9 cellular contexts compared by ENCODE assay signal in genomic region chr11:130522284-130522961, GRCh38.
DNase-seq lines count a peak whose midpoint lies in the region; ATAC-seq and TF ChIP-seq lines count a peak whose summit lies in the region.
"Had no signal": no experiment of that assay in that cellular context is flagged by ENCODE, and none has a peak within 500 bp of the region (broad histone marks: within the 10 kb centered on the region; RNA-seq: fewer than 3 reads in every experiment).

No MANE protein-coding gene starts in this region.

- H3K9me3 ChIP-seq in MM.1S (replicated peaks; ENCODE audit: insufficient read depth, low read length): no peaks in the 10 kb centered on the region

- H3K4me3 ChIP-seq in astrocyte of the spinal cord (ENCODE audit: low read depth, low read length) (no peak overlapping the region), MM.1S (ENCODE audit: low read length) (no peak overlapping the region)

- H3K27me3 ChIP-seq in MM.1S (replicated peaks; ENCODE audit: insufficient read depth, low read length): no peaks in the 10 kb centered on the region

- no peak for ATAC-seq in activated CD4-positive, CD25-positive, alpha-beta regulatory T cell treated with anti-CD3 and anti-CD28 coated beads, Interleukin-2, amount 50 U/mL, for 24 hours
- no peak for ATAC-seq in stimulated activated naive B cell treated with anti-CD40 and anti-IgM and Interleukin-4, amounts not matched to agents 10 μg/mL and 1 μg/mL and 100 μg/mL, for 72 hours (replicated peaks)
- ATAC-seq in GM21447 (IDR thresholded peaks at IDR 0.05; ENCODE audit: unreplicated experiment): no peak

- H3K36me3 Mint-ChIP-seq in HFFc6 (ENCODE audit: low read depth): no peaks in the 10 kb centered on the region
- H3K36me3 Mint-ChIP-seq in stimulated activated naive B cell treated with anti-CD40 and anti-IgM and Interleukin-4, amounts not matched to agents 10 μg/mL and 1 μg/mL and 100 μg/mL, for 72 hours: peaks cover 0 to 1% of the 10 kb centered on the region in 2 donors

- H3K79me2 ChIP-seq in MM.1S (ENCODE audit: low read length): no peaks in the 10 kb centered on the region

- H3K27ac Mint-ChIP-seq in HFFc6: peak overlapping the region; percentile 81
- no peak overlapping the region for H3K27ac Mint-ChIP-seq in stimulated activated naive B cell treated with anti-CD40 and anti-IgM and Interleukin-4, amounts not matched to agents 10 μg/mL and 1 μg/mL and 100 μg/mL, for 72 hours
- H3K27ac Mint-ChIP-seq: IgD-negative memory B cell had no signal

- H3K4me3 Mint-ChIP-seq in HFFc6: peak overlapping the region; percentile 40; the same call in 1 of the 2 replicates
- H3K4me3 Mint-ChIP-seq in stimulated activated naive B cell treated with anti-CD40 and anti-IgM and Interleukin-4, amounts not matched to agents 10 μg/mL and 1 μg/mL and 100 μg/mL, for 72 hours: no peak overlapping the region
- H3K4me3 Mint-ChIP-seq: IgD-negative memory B cell had no signal

- H4K20me1 ChIP-seq in MM.1S (ENCODE audit: insufficient read depth, low read length): no peaks in the 10 kb centered on the region

- no peak overlapping the region for H3K4me2 ChIP-seq in MM.1S (ENCODE audit: low read depth, low read length)

- no peaks in the 10 kb centered on the region for H3K4me1 ChIP-seq in MM.1S (ENCODE audit: low read length)

- no peaks in the 10 kb centered on the region for H3K36me3 ChIP-seq in MM.1S (replicated peaks; ENCODE audit: insufficient read depth, low read length)

- TF ChIP-seq CTCF in HFFc6 (IDR thresholded peaks at IDR 0.05) (no peak), astrocyte of the spinal cord (IDR thresholded peaks at IDR 0.05; ENCODE audit: low read depth, low read length) (no peak), MM.1S (IDR thresholded peaks at IDR 0.05; ENCODE audit: low read length) (no peak)

- no peak overlapping the region for H3K27ac ChIP-seq in MM.1S (ENCODE audit: low read length)

- H3K9me2 ChIP-seq in MM.1S (replicated peaks; ENCODE audit: insufficient read depth, low read length): no peaks in the 10 kb centered on the region

- H3K9me3 Mint-ChIP-seq in HFFc6: no peaks in the 10 kb centered on the region
- H3K9me3 Mint-ChIP-seq in stimulated activated naive B cell treated with anti-CD40 and anti-IgM and Interleukin-4, amounts not matched to agents 10 μg/mL and 1 μg/mL and 100 μg/mL, for 72 hours: peaks cover 0 to 4% of the 10 kb centered on the region in 2 donors

- peaks cover 2% of the 10 kb centered on the region for H3K27me3 Mint-ChIP-seq in HFFc6 (ENCODE audit: insufficient read depth)
- peaks cover 0 to 17% of the 10 kb centered on the region in 2 donors for H3K27me3 Mint-ChIP-seq in stimulated activated naive B cell treated with anti-CD40 and anti-IgM and Interleukin-4, amounts not matched to agents 10 μg/mL and 1 μg/mL and 100 μg/mL, for 72 hours

- no peak overlapping the region for H3K9ac ChIP-seq in MM.1S (ENCODE audit: low read length)

- peak; percentile 77 for DNase-seq in HFFc6
- peak; percentile 93 for DNase-seq in astrocyte of the spinal cord (ENCODE audit: low read depth, low spot score)
- DNase-seq in islet precursor cell: peak; percentile 98
- DNase-seq in smooth muscle cell of the brain vasculature (ENCODE audit: low read depth, low spot score): peak; percentile 84
- DNase-seq in MM.1S: no peak
- no peak for DNase-seq in stimulated activated naive B cell treated with anti-CD40 and anti-IgM and Interleukin-4, amounts not matched to agents 10 μg/mL and 1 μg/mL and 100 μg/mL, for 72 hours

- in situ Hi-C loops in astrocyte of the spinal cord (cut with HindIII; ENCODE audit: low sequenced_read_pairs): no loop called here

- no peak overlapping the region for H2AFZ ChIP-seq in MM.1S (ENCODE audit: low read length)

- no peaks in the 10 kb centered on the region for H3F3A ChIP-seq in MM.1S (ENCODE audit: insufficient read depth, low read length)

- H3K4me1 Mint-ChIP-seq in HFFc6 (ENCODE audit: low read depth): peaks cover 31% of the 10 kb centered on the region
- no peaks in the 10 kb centered on the region for H3K4me1 Mint-ChIP-seq in stimulated activated naive B cell treated with anti-CD40 and anti-IgM and Interleukin-4, amounts not matched to agents 10 μg/mL and 1 μg/mL and 100 μg/mL, for 72 hours
- H3K4me1 Mint-ChIP-seq: IgD-negative memory B cell had no signal

Comparison
In these comparisons a context has a peak if more than half of its experiments do, and no peak if none do; other contexts are left out.
1. DNase-seq: peak in HFFc6 (single experiment), astrocyte of the spinal cord (single experiment), islet precursor cell (single experiment) and smooth muscle cell of the brain vasculature (single experiment); none in MM.1S (single experiment) and stimulated activated naive B cell treated with anti-CD40 and anti-IgM and Interleukin-4, amounts not matched to agents 10 μg/mL and 1 μg/mL and 100 μg/mL, for 72 hours (single experiment).